In genomic region chr19:54325194-54325621, GRCh38 we compare ENCODE assay signal across 8 cellular contexts. TPM values are rescaled to one million over a fixed set of nuclear protein-coding genes. Genes with fewer than 3 reads are reported as not detected.
A peak's percentile ranks its signal among the peaks of the same experiment; 100 is the strongest.
DNase-seq lines count a peak whose midpoint lies in the region; ATAC-seq, FAIRE-seq and TF ChIP-seq lines count a peak whose summit lies in the region.

No MANE protein-coding gene starts in this region.

- no peaks in the 10 kb centered on the region for H3K4me1 ChIP-seq in K562 (replicated peaks in 1 of 2; ENCODE audit: control insufficient read depth in 2 of 2, insufficient read depth in 2 of 2, low read length in 2 of 2)

- CTCF ChIA-PET in K562 (lab: Yijun Ruan, JAX; ENCODE audit: low intra/inter-chr PET ratio): interaction anchor here (0.6 to 1.5 kb wide), 2 partner anchors 20 to 66 kb away, joined by 3 to 7 read pairs; no protein-coding TSS in a partner anchor

- POLR2A ChIA-PET in K562 (lab: Yijun Ruan, JAX): interaction anchor here (1.0 kb wide), 1 partner anchor 12 kb away, joined by 3 read pairs; no protein-coding TSS in a partner anchor

- no peak for TF ChIP-seq EP300 in K562 (IDR thresholded peaks at IDR 0.05; ENCODE audit: low read length)

- no peaks in the 10 kb centered on the region for H3K36me3 ChIP-seq in K562 (ENCODE audit: control insufficient read depth, insufficient read depth, low read length)

- WGBS in K562 (ENCODE audit: insufficient coverage, low coverage, missing lambda C conversion rate): 0% methylated on average over 4 of the region's 4 CpGs

- H4K20me1 ChIP-seq in K562 (replicated peaks; ENCODE audit: control insufficient read depth, insufficient read depth, low read length): no peaks in the 10 kb centered on the region

- no peak overlapping the region for H3K4me2 ChIP-seq in K562 (ENCODE audit: insufficient read depth, low read length)

- H3K4me3 ChIP-seq in K562: no peak overlapping the region

- no peak overlapping the region for H2AFZ ChIP-seq in K562 (ENCODE audit: low read depth, low read length)

- DNase-seq in EH (ENCODE audit: low read depth) (peak; percentile 33), KBM-7 (peak; percentile 79), T-helper 1 cell (peak in 4 of 5 donors; percentile 19 to 51 (median 44)), K562 (ENCODE audit: extremely low read depth in 1 of 4, low spot score in 3 of 4) (peak; percentile 55 to 71 (median 64)), kidney tubule cell (ENCODE audit: low spot score) (peak; percentile 39)
- DNase-seq in stimulated activated CD8-positive, alpha-beta memory T cell treated with anti-CD3 and anti-CD28 coated beads, Interleukin-7, amount 100 ng/mL, for 1 hour (ENCODE audit: low read depth in 2 of 2): peak; percentile 27 to 29

- no peak for TF ChIP-seq POLR2A in K562 (conservative IDR thresholded peaks at IDR 0.05)

- H3K9me3 ChIP-seq in K562 (replicated peaks; ENCODE audit: control insufficient read depth, insufficient read depth, low read depth, low read length): no peaks in the 10 kb centered on the region

- peak; percentile 80 to 84 (median 83) for TF ChIP-seq CTCF in K562 (IDR thresholded peaks at IDR 0.05 in 2 of 3, conservative IDR thresholded peaks at IDR 0.05 in 1 of 3; ENCODE audit: insufficient read depth in 2 of 3, low read depth in 1 of 3, low read length in 3 of 3)

- no peak overlapping the region for H3K27ac ChIP-seq in K562 (ENCODE audit: extremely low read depth, low read depth, low read length)

- BruUV-seq in K562 (replicated peaks; lab: Mats Ljungman, UMichigan): no TSS peak

- intact Hi-C loops in K562 (cut with micrococcal nuclease): loop anchor here (2.0 kb wide), 2 partner anchors 30 to 66 kb away; no protein-coding TSS in a partner anchor

- ATAC-seq in K562: peak; percentile 85
- no peak for ATAC-seq in HG03025 (IDR thresholded peaks at IDR 0.05; ENCODE audit: low FRiP score, unreplicated experiment)
- ATAC-seq in GM19452 (IDR thresholded peaks at IDR 0.05; ENCODE audit: unreplicated experiment): no peak

- in situ Hi-C loops in KBM-7 (cut with MboI; ENCODE audit: low pct_unique_long_range_greater_than_20kb, low sequenced_read_pairs): no loop called here
- in situ Hi-C loops in K562 (cut with MboI): no loop called here

- H3K9me1 ChIP-seq in K562 (ENCODE audit: control insufficient read depth, insufficient read depth, low read length): no peaks in the 10 kb centered on the region

- peak; percentile 85 for FAIRE-seq in K562 (lab: Jason Lieb, UNC)

- H3K9ac ChIP-seq in K562 (ENCODE audit: insufficient read depth in 1 of 2, low read depth in 2 of 2, low read length in 2 of 2): no peak overlapping the region

- H3K27me3 ChIP-seq in K562 (ENCODE audit: control insufficient read depth in 2 of 2, insufficient read depth in 2 of 2, low read length in 2 of 2): peaks cover 7 to 11% of the 10 kb centered on the region in 2 experiments; a peak in 4 of 5 replicates

- H3K79me2 ChIP-seq in K562 (ENCODE audit: control insufficient read depth, insufficient read depth, low read length): no peaks in the 10 kb centered on the region

- peak; percentile 58 to 66 for TF ChIP-seq RAD21 in K562 (CRISPR knock-in tag; conservative IDR thresholded peaks at IDR 0.05 in 1 of 2, IDR thresholded peaks at IDR 0.05 in 1 of 2)

RNA-seq across cellular contexts. Expression of gene LILRA5, which starts 12.2 kb away (rescaled TPM):
- not detected in 2 replicates for total RNA-seq in K562 (2011; cell fraction: chromatin; rRNA removed; ENCODE audit: low replicate concordance)
- total RNA-seq in K562 (2011; cell fraction: nucleolus; rRNA removed): not detected in 2 replicates
- not detected in 2 replicates for total RNA-seq in K562 (2011; cell fraction: nucleoplasm; rRNA removed)
- total RNA-seq in K562 (2014; rRNA removed): not detected in 2 replicates
- not detected in 2 replicates for total RNA-seq in K562 (2014; rRNA removed; fragmentation: Illumina TruSeq; extraction: Trizol)
- not detected in 2 replicates for total RNA-seq in K562 (2015; rRNA removed; fragmentation: Illumina TruSeq; extraction: Trizol)
- total RNA-seq in K562 (2021): not detected in 2 replicates
- not detected in 2 replicates for polyA plus RNA-seq in K562 (2011; rRNA removed)
- not detected in 2 replicates for polyA plus RNA-seq in K562 (2011; cell fraction: cytosol; rRNA removed)
- not detected in 2 replicates for polyA plus RNA-seq in K562 (2011; cell fraction: nucleus; rRNA removed)
- polyA plus RNA-seq in K562 (2012): not detected in 2 replicates
- not detected in 2 replicates for polyA plus RNA-seq in K562 (2014; fragmentation: Illumina TruSeq; extraction: Trizol)
- not detected for polyA plus RNA-seq in K562 (2014; fragmentation: Nextera tagmentation; extraction: Ambion mirVana)
- not detected in 2 replicates for polyA plus RNA-seq in K562 (2014; rRNA removed)
- not detected in 2 replicates for polyA minus RNA-seq in K562 (2011; rRNA and poly(A)+ RNA removed)
- not detected in 2 replicates for polyA minus RNA-seq in K562 (2011; cell fraction: cytosol; rRNA and poly(A)+ RNA removed)
- polyA minus RNA-seq in K562 (2011; cell fraction: nucleus; rRNA and poly(A)+ RNA removed): not detected in 2 replicates

RNA-seq across cellular contexts. Expression of gene LILRA4, which starts 13.8 kb away (rescaled TPM):
- not detected in 2 replicates for total RNA-seq in K562 (2011; cell fraction: chromatin; rRNA removed; ENCODE audit: low replicate concordance)
- total RNA-seq in K562 (2011; cell fraction: nucleolus; rRNA removed): not detected in 2 replicates
- total RNA-seq in K562 (2011; cell fraction: nucleoplasm; rRNA removed): not detected in 2 replicates
- total RNA-seq in K562 (2014; rRNA removed): not detected in 2 replicates
- total RNA-seq in K562 (2014; rRNA removed; fragmentation: Illumina TruSeq; extraction: Trizol): not detected in 2 replicates
- total RNA-seq in K562 (2015; rRNA removed; fragmentation: Illumina TruSeq; extraction: Trizol): not detected in 2 replicates
- total RNA-seq in K562 (2021): not detected in 2 replicates
- not detected in 2 replicates for polyA plus RNA-seq in K562 (2011; rRNA removed)
- polyA plus RNA-seq in K562 (2011; cell fraction: cytosol; rRNA removed): not detected in 2 replicates
- not detected in 2 replicates for polyA plus RNA-seq in K562 (2011; cell fraction: nucleus; rRNA removed)
- 0.53 TPM in 1 of 2 replicates, not detected in the other for polyA plus RNA-seq in K562 (2012)
- not detected in 2 replicates for polyA plus RNA-seq in K562 (2014; fragmentation: Illumina TruSeq; extraction: Trizol)
- polyA plus RNA-seq in K562 (2014; fragmentation: Nextera tagmentation; extraction: Ambion mirVana): not detected
- polyA plus RNA-seq in K562 (2014; rRNA removed): not detected in 2 replicates
- polyA minus RNA-seq in K562 (2011; rRNA and poly(A)+ RNA removed): not detected in 2 replicates
- polyA minus RNA-seq in K562 (2011; cell fraction: cytosol; rRNA and poly(A)+ RNA removed): not detected in 2 replicates
- polyA minus RNA-seq in K562 (2011; cell fraction: nucleus; rRNA and poly(A)+ RNA removed): not detected in 2 replicates

RNA-seq across cellular contexts. Expression of gene LAIR1, which starts 39.5 kb away (rescaled TPM):
- not detected in 2 replicates for total RNA-seq in K562 (2011; cell fraction: chromatin; rRNA removed; ENCODE audit: low replicate concordance)
- total RNA-seq in K562 (2011; cell fraction: nucleolus; rRNA removed): not detected in 2 replicates
- total RNA-seq in K562 (2011; cell fraction: nucleoplasm; rRNA removed): not detected in 2 replicates
- total RNA-seq in K562 (2014; rRNA removed) (not detected in 2 replicates), K562 (2014; rRNA removed; fragmentation: Illumina TruSeq; extraction: Trizol) (not detected in 2 replicates), K562 (2015; rRNA removed; fragmentation: Illumina TruSeq; extraction: Trizol) (0.23 and 0.54 TPM in 2 replicates), K562 (2021) (0.20 and 0.24 TPM in 2 replicates)
- polyA plus RNA-seq in K562 (2011; rRNA removed) (not detected in 2 replicates), K562 (2014; fragmentation: Illumina TruSeq; extraction: Trizol) (0.12 TPM in 1 of 2 replicates, not detected in the other), K562 (2014; fragmentation: Nextera tagmentation; extraction: Ambion mirVana) (not detected), K562 (2014; rRNA removed) (0.12 TPM in 1 of 2 replicates, not detected in the other)
- polyA plus RNA-seq in K562 (2011; cell fraction: cytosol; rRNA removed): not detected in 2 replicates
- not detected in 2 replicates for polyA plus RNA-seq in K562 (2011; cell fraction: nucleus; rRNA removed)
- polyA plus RNA-seq in K562 (2012): 0.40 and 7.6 TPM in 2 replicates
- polyA minus RNA-seq in K562 (2011; rRNA and poly(A)+ RNA removed): not detected in 2 replicates
- not detected in 2 replicates for polyA minus RNA-seq in K562 (2011; cell fraction: cytosol; rRNA and poly(A)+ RNA removed)
- not detected in 2 replicates for polyA minus RNA-seq in K562 (2011; cell fraction: nucleus; rRNA and poly(A)+ RNA removed)

RNA-seq across cellular contexts. Expression of gene LILRB2, which starts 44.3 kb away (rescaled TPM):
- total RNA-seq in K562 (2011; cell fraction: chromatin; rRNA removed; ENCODE audit: low replicate concordance): not detected in 2 replicates
- total RNA-seq in K562 (2011; cell fraction: nucleolus; rRNA removed): not detected in 2 replicates
- total RNA-seq in K562 (2011; cell fraction: nucleoplasm; rRNA removed): not detected in 2 replicates
- total RNA-seq in K562 (2014; rRNA removed) (not detected in 2 replicates), K562 (2014; rRNA removed; fragmentation: Illumina TruSeq; extraction: Trizol) (not detected in 2 replicates), K562 (2015; rRNA removed; fragmentation: Illumina TruSeq; extraction: Trizol) (not detected in 2 replicates), K562 (2021) (not detected in 2 replicates)
- polyA plus RNA-seq in K562 (2011; rRNA removed) (not detected in 2 replicates), K562 (2014; fragmentation: Illumina TruSeq; extraction: Trizol) (not detected in 2 replicates), K562 (2014; fragmentation: Nextera tagmentation; extraction: Ambion mirVana) (not detected), K562 (2014; rRNA removed) (not detected in 2 replicates)
- polyA plus RNA-seq in K562 (2011; cell fraction: cytosol; rRNA removed): not detected in 2 replicates
- not detected in 2 replicates for polyA plus RNA-seq in K562 (2011; cell fraction: nucleus; rRNA removed)
- not detected in 2 replicates for polyA plus RNA-seq in K562 (2012)
- polyA minus RNA-seq in K562 (2011; rRNA and poly(A)+ RNA removed): not detected in 2 replicates
- polyA minus RNA-seq in K562 (2011; cell fraction: cytosol; rRNA and poly(A)+ RNA removed): not detected in 2 replicates
- not detected in 2 replicates for polyA minus RNA-seq in K562 (2011; cell fraction: nucleus; rRNA and poly(A)+ RNA removed)

Comparison
In these comparisons a context has a peak if more than half of its experiments do, and no peak if none do; other contexts are left out.
1. DNase-seq: peak in every context shown above with its lines; median percentile 79 in KBM-7; 64 in K562; 44 in T-helper 1 cell; 39 in kidney tubule cell; 33 in EH; 28 in stimulated activated CD8-positive, alpha-beta memory T cell treated with anti-CD3 and anti-CD28 coated beads, Interleukin-7, amount 100 ng/mL, for 1 hour.